17 cellular contexts compared by ENCODE assay signal in genomic region chr22:19070397-19071169, GRCh38.
"Had no signal": no experiment of that assay in that cellular context is flagged by ENCODE, and none has a peak within 500 bp of the region (broad histone marks: within the 10 kb centered on the region; RNA-seq: fewer than 3 reads in every experiment).

No MANE protein-coding gene starts in this region.

- H3K9me3 Mint-ChIP-seq: activated naive CD4-positive, alpha-beta T cell treated with anti-CD3 and anti-CD28 coated beads, Interleukin-2, amount 50 U/mL, for 24 hours; central memory CD8-positive, alpha-beta T cell; immature natural killer cell; naive thymus-derived CD8-positive, alpha-beta T cell; T-helper 2 cell treated with Interferon-gamma antibody and Interleukin-4, amounts not matched to agents 5 μg/mL and 100 μg/mL, for 36 hours had no signal

- H3K4me3 ChIP-seq: mucosa of descending colon, psoas muscle, transverse colon had no signal

- FAIRE-seq: endometrium had no signal

- H3K9me3 ChIP-seq: mucosa of descending colon, psoas muscle, transverse colon had no signal

- ATAC-seq: activated CD8-positive, alpha-beta T cell treated with anti-CD3 and anti-CD28 coated beads, Interleukin-2, amount 10 ng/mL, durations not matched to agents 7 days and 5 days; esophagus mucosa; mucosa of descending colon; naive thymus-derived CD8-positive, alpha-beta T cell; psoas muscle had no signal

- H3K27me3 Mint-ChIP-seq: activated naive CD4-positive, alpha-beta T cell treated with anti-CD3 and anti-CD28 coated beads, Interleukin-2, amount 50 U/mL, for 24 hours; central memory CD8-positive, alpha-beta T cell; naive thymus-derived CD8-positive, alpha-beta T cell had no signal

- H3K27ac Mint-ChIP-seq: activated CD8-positive, alpha-beta T cell treated with anti-CD3 and anti-CD28 coated beads, Interleukin-2, amount 10 ng/mL, durations not matched to agents 7 days and 5 days; activated naive CD4-positive, alpha-beta T cell treated with anti-CD3 and anti-CD28 coated beads, Interleukin-2, amount 50 U/mL, for 24 hours; T-helper 2 cell treated with Interferon-gamma antibody and Interleukin-4, amounts not matched to agents 5 μg/mL and 100 μg/mL, for 36 hours had no signal

- H3K4me3 Mint-ChIP-seq: activated CD8-positive, alpha-beta T cell treated with anti-CD3 and anti-CD28 coated beads, Interleukin-2, amount 10 ng/mL, durations not matched to agents 7 days and 5 days; activated naive CD4-positive, alpha-beta T cell treated with anti-CD3 and anti-CD28 coated beads, Interleukin-2, amount 50 U/mL, for 24 hours; central memory CD8-positive, alpha-beta T cell; immature natural killer cell; naive thymus-derived CD8-positive, alpha-beta T cell; T-helper 2 cell treated with Interferon-gamma antibody and Interleukin-4, amounts not matched to agents 5 μg/mL and 100 μg/mL, for 36 hours had no signal

- H3K27me3 ChIP-seq: transverse colon had no signal

- DNase-seq: activated CD4-positive, alpha-beta T cell treated with anti-CD3 and anti-CD28 coated beads for 4 hours; activated CD8-positive, alpha-beta T cell treated with anti-CD3 and anti-CD28 coated beads, Interleukin-2, amount 10 ng/mL, durations not matched to agents 7 days and 5 days; activated effector memory CD4-positive, alpha-beta T cell treated with Interleukin-2 at 50 U/mL for 16 hours; dermis blood vessel endothelial cell; immature natural killer cell; mammary epithelial cell; mucosa of descending colon; naive thymus-derived CD8-positive, alpha-beta T cell; psoas muscle; stimulated activated CD4-positive, alpha-beta T cell treated with anti-CD3 and anti-CD28 coated beads, Interleukin-12 subunit alpha, Interleukin-12 subunit beta, amount 100 ng/mL, for 4 hours; stimulated activated naive CD4-positive, alpha-beta T cell; transverse colon had no signal

- H3K27ac ChIP-seq: psoas muscle, transverse colon had no signal
